ENCODE assay signal across 8 cellular contexts in genomic region chr1:79052829-79053449, GRCh38. TPM values are rescaled to one million over a fixed set of nuclear protein-coding genes. Genes with fewer than 3 reads are reported as not detected.
A peak's percentile ranks its signal among the peaks of the same experiment; 100 is the strongest.
DNase-seq lines count a peak whose midpoint lies in the region; ATAC-seq and TF ChIP-seq lines count a peak whose summit lies in the region.
"Had no signal": no experiment of that assay in that cellular context is flagged by ENCODE, and none has a peak within 500 bp of the region (broad histone marks: within the 10 kb centered on the region; RNA-seq: fewer than 3 reads in every experiment).

No MANE protein-coding gene starts in this region.

- peak overlapping the region in 9 of 10 donors; percentile 2 to 73 (median 42) for H3K4me3 Mint-ChIP-seq in naive thymus-derived CD8-positive, alpha-beta T cell

- H3K9me2 ChIP-seq in OCI-LY1 (ENCODE audit: low read depth, low read length), result no peaks in the 10 kb centered on the region

- no peak overlapping the region for H2AFZ ChIP-seq in OCI-LY1 (ENCODE audit: low read length)

- peak overlapping the region in 2 of 10 donors; percentile 31 to 53 for H3K27ac Mint-ChIP-seq in naive thymus-derived CD8-positive, alpha-beta T cell

- no peaks in the 10 kb centered on the region for H3K27me3 Mint-ChIP-seq in naive thymus-derived CD8-positive, alpha-beta T cell

- peaks cover 0 to 10% (median 0%) of the 10 kb centered on the region in 3 donors for H3K36me3 Mint-ChIP-seq in naive thymus-derived CD8-positive, alpha-beta T cell

- H3K36me3 ChIP-seq in OCI-LY1 (ENCODE audit: insufficient read depth, low read length), result no peaks in the 10 kb centered on the region

- H3K4me2 ChIP-seq in OCI-LY1 (ENCODE audit: low read length), result peak overlapping the region; percentile 25; the same call in 1 of the 2 replicates

- no peaks in the 10 kb centered on the region for H3K79me2 ChIP-seq in OCI-LY1 (ENCODE audit: insufficient read depth, low read length)

- H4K20me1 ChIP-seq in OCI-LY1 (ENCODE audit: insufficient read depth, low read length), result no peaks in the 10 kb centered on the region

- no peaks in the 10 kb centered on the region for H3K4me1 ChIP-seq in OCI-LY1 (ENCODE audit: insufficient read depth, low read length, severe bottlenecking)

- H3K27ac ChIP-seq in OCI-LY1 (ENCODE audit: low read depth, low read length, poor library complexity, severe bottlenecking), result no peak overlapping the region
- H3K27ac ChIP-seq: SK-N-MC had no signal

- H3K27me3 ChIP-seq in OCI-LY1 (ENCODE audit: insufficient read depth, low read length), result no peaks in the 10 kb centered on the region

- H3K9ac ChIP-seq in OCI-LY1 (ENCODE audit: low read length), result no peak overlapping the region

- H3K9me3 ChIP-seq in OCI-LY1 (ENCODE audit: low read length), result no peaks in the 10 kb centered on the region

- H3F3A ChIP-seq in OCI-LY1 (ENCODE audit: insufficient read depth, low read length), result no peaks in the 10 kb centered on the region

- H3K4me1 Mint-ChIP-seq in naive thymus-derived CD8-positive, alpha-beta T cell, result peaks cover 0 to 12% (median 5%) of the 10 kb centered on the region in 4 donors

- H3K9me3 Mint-ChIP-seq in naive thymus-derived CD8-positive, alpha-beta T cell, result peaks cover 3 to 13% (median 10%) of the 10 kb centered on the region in 9 donors

- TF ChIP-seq CTCF in OCI-LY1 (IDR thresholded peaks at IDR 0.05; ENCODE audit: low read length), result no peak

- H3K4me3 ChIP-seq in OCI-LY1 (ENCODE audit: low read depth, low read length, poor library complexity, severe bottlenecking), result no peak overlapping the region
- H3K4me3 ChIP-seq: SK-N-MC had no signal

- ATAC-seq in GM18870 (IDR thresholded peaks at IDR 0.05; ENCODE audit: unreplicated experiment), result peak; percentile 100
- ATAC-seq in HG02588 (IDR thresholded peaks at IDR 0.05; ENCODE audit: unreplicated experiment), result peak; percentile 99
- ATAC-seq in naive thymus-derived CD8-positive, alpha-beta T cell, result no peak

- DNase-seq in naive thymus-derived CD8-positive, alpha-beta T cell, result no peak
- DNase-seq in GF-D8 (lab: John Stamatoyannopoulos, UW) (no peak), anterior cingulate cortex (lab: John Stamatoyannopoulos, UW) (no peak), NCI-H2171 (lab: John Stamatoyannopoulos, UW) (no peak)

- POLR2A ChIA-PET in naive thymus-derived CD8-positive, alpha-beta T cell (lab: Charles Lee), result no interaction called here

RNA-seq across cellular contexts. Expression of gene ADGRL4, which starts 46.4 kb away (rescaled TPM):
- not detected for total RNA-seq in naive thymus-derived CD8-positive, alpha-beta T cell
- polyA plus RNA-seq in naive thymus-derived CD8-positive, alpha-beta T cell, result not detected

Comparison
In these comparisons a context has a peak if more than half of its experiments do, and no peak if none do; other contexts are left out.
1. ATAC-seq: peak in GM18870 (single experiment) and HG02588 (single experiment); none in naive thymus-derived CD8-positive, alpha-beta T cell (0 of 2).